Comparison of ENCODE assay signal across 2 cellular contexts in the genomic region with DNA sequence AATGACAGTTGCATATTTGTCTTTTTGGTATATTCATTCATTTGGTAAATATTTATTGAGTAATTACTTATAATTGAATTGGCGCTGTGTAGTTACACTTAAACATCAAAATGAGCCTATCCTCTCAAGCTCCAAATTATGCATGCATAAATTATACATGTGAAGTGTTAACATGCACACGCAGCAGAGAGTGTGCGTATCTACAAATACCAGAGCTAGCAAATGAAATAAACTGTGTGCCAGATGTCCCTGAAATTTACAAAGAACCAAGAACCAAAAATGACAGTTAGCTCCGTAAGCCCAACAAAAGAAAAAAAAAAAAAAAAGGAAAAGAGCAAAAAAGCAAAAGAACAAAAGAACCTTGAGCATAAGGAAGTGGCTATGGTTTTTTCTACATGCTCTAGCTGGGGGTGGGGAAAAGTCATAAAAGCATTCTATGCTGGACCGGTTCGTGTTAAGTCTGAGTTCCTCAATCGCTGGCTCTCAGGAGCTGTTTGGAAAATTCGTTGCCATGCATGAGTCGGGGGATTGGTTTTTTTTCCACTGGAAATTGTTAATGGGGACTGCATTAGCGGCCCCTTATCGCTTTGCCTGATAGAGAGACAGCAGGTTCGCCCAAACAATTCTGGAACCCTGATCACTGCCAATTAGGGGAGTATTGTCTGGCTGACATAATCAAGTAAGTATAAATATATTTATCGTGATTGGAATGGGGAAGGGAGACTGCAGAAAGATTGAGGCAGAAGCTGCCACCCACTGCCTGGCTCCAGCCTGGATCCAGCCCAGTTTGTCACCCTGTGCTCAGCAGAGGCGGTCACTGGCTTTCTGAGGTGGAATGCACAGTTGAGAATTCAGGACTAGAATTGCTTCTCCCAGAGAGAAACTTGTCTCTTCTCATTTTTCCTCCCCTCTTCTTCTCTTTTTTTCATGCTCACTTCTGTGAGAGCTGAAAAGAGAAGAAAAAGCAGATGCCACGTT.
A peak's percentile ranks its signal among the peaks of the same experiment; 100 is the strongest.
TF ChIP-seq lines count a peak whose summit lies in the region.

No MANE protein-coding gene starts in this region.

TF ChIP-seq in GM23338, 12 proteins besides CTCF, POLR2A, EP300 and RAD21:
- no peak for TF ChIP-seq REST (IDR thresholded peaks at IDR 0.05; ENCODE audit: unreplicated experiment)
- TF ChIP-seq EZH2 (IDR thresholded peaks at IDR 0.05; ENCODE audit: low read depth, unreplicated experiment) = no peak
- TF ChIP-seq ZNF462 (CRISPR knock-in tag; IDR thresholded peaks at IDR 0.05) = no peak
- TF ChIP-seq EZH2phosphoT487 (IDR thresholded peaks at IDR 0.05; ENCODE audit: unreplicated experiment) = no peak
- no peak for TF ChIP-seq CREB1 (CRISPR knock-in tag; IDR thresholded peaks at IDR 0.05; ENCODE audit: low read depth)
TF ChIP-seq in GM23338: peak in this region for 0.

TF ChIP-seq in K562, 482 proteins besides CTCF, POLR2A, EP300 and RAD21:
- TF ChIP-seq TGIF2 (CRISPR knock-in tag; IDR thresholded peaks at IDR 0.05) (no peak), ZNF511 (CRISPR knock-in tag; IDR thresholded peaks at IDR 0.05) (no peak), MLLT1 (IDR thresholded peaks at IDR 0.05) (peak in 1 of 2 experiments; percentile 44; a peak in 1 of 4 replicates), SPI1 (IDR thresholded peaks at IDR 0.05; ENCODE audit: borderline replicate concordance, low read depth, low read length) (0 out of 2 replicates have a peak, but pooled peaks have one; percentile 5), SMAD3 (CRISPR knock-in tag; conservative IDR thresholded peaks at IDR 0.05) (no peak), U2AF2 (optimal IDR thresholded peaks at IDR 0.05; ENCODE audit: low read depth, low read length) (no peak)
